Comparison of ENCODE assay signal across 8 cellular contexts in genomic region chr15:89143503-89144162, GRCh38. TPM values are rescaled to one million over a fixed set of nuclear protein-coding genes. Genes with fewer than 3 reads are reported as not detected.
A peak's percentile ranks its signal among the peaks of the same experiment; 100 is the strongest.
DNase-seq lines count a peak whose midpoint lies in the region; ATAC-seq and TF ChIP-seq lines count a peak whose summit lies in the region.

No MANE protein-coding gene starts in this region.

- H3K27ac ChIP-seq in HEK293 (ENCODE audit: extremely low read depth, low read depth, low read length) (no peak overlapping the region), SK-N-SH (ENCODE audit: low read depth in 2 of 2, low read length in 1 of 2) (peak overlapping the region; percentile 77 to 96; a peak in 3 of 4 replicates), right atrium auricular region (peak overlapping the region; percentile 67 to 91), vagina (peak overlapping the region; percentile 53)

- H3K9me2 ChIP-seq in SK-N-SH, result no peaks in the 10 kb centered on the region

- no peak overlapping the region for H3K9ac ChIP-seq in SK-N-SH

- H3K9me3 ChIP-seq in HEK293 (ENCODE audit: control insufficient read depth, insufficient read depth, low read depth, low read length), result no peaks in the 10 kb centered on the region
- no peaks in the 10 kb centered on the region for H3K9me3 ChIP-seq in SK-N-SH
- no peaks in the 10 kb centered on the region for H3K9me3 ChIP-seq in right atrium auricular region
- H3K9me3 ChIP-seq in vagina, result no peaks in the 10 kb centered on the region

- intact Hi-C loops in vagina (cut with DNase I), result no loop called here

- POLR2A ChIA-PET in HEK293 (lab: Yijun Ruan, JAX), result no interaction called here
- POLR2A ChIA-PET in SK-N-SH (lab: Yijun Ruan, JAX), result no interaction called here

- CTCF ChIA-PET in HEK293 (lab: Yijun Ruan, JAX) (interaction anchor here (0.6 to 0.7 kb wide), 3 partner anchors 11 to 158 kb away, joined by 3 read pairs; no protein-coding TSS in a partner anchor), SK-N-SH (lab: Yijun Ruan, JAX) (interaction anchor here (0.7 to 4.7 kb wide), 7 partner anchors 25 to 618 kb away, joined by 3 to 31 read pairs (median 5); no protein-coding TSS in a partner anchor)

- no peak for TF ChIP-seq RAD21 in SK-N-SH (IDR thresholded peaks at IDR 0.05; ENCODE audit: low read length)

- H3F3A ChIP-seq in SK-N-SH (replicated peaks; ENCODE audit: insufficient read depth), result peaks cover 21% of the 10 kb centered on the region

- H3K4me1 ChIP-seq in HEK293 (ENCODE audit: control insufficient read depth, insufficient read depth, low read length) (peaks cover 16% of the 10 kb centered on the region), SK-N-SH (ENCODE audit: control insufficient read depth in 1 of 2, insufficient read depth in 2 of 2, low read depth in 1 of 2, low read length in 1 of 2) (peaks cover 19 to 46% of the 10 kb centered on the region in 2 experiments), right atrium auricular region (peaks cover 0 to 71% of the 10 kb centered on the region in 2 donors), vagina (peaks cover 70% of the 10 kb centered on the region)

- H2AFZ ChIP-seq in SK-N-SH (ENCODE audit: low read depth), result no peak overlapping the region

- no peaks in the 10 kb centered on the region for H3K27me3 ChIP-seq in SK-N-SH (ENCODE audit: insufficient read depth)
- no peaks in the 10 kb centered on the region for H3K27me3 ChIP-seq in right atrium auricular region
- no peaks in the 10 kb centered on the region for H3K27me3 ChIP-seq in vagina

- peak overlapping the region; percentile 57 for H3K4me2 ChIP-seq in SK-N-SH

- H3K79me2 ChIP-seq in SK-N-SH (ENCODE audit: insufficient read depth), result peaks cover 8% of the 10 kb centered on the region; the same call in 1 of the 2 replicates

- TF ChIP-seq EP300 in SK-N-SH (IDR thresholded peaks at IDR 0.05; ENCODE audit: borderline replicate concordance in 1 of 2, low read depth in 1 of 2, low read length in 1 of 2), result peak; percentile 26 to 54

- no peaks in the 10 kb centered on the region; a peak in 1 of 3 replicates for H3K36me3 ChIP-seq in HEK293 (ENCODE audit: control insufficient read depth in 2 of 2, insufficient read depth in 1 of 2, low read length in 2 of 2)
- peaks cover 2 to 15% of the 10 kb centered on the region in 2 experiments for H3K36me3 ChIP-seq in SK-N-SH (replicated peaks in 1 of 2; ENCODE audit: control insufficient read depth in 1 of 2, insufficient read depth in 2 of 2, low read length in 1 of 2)
- peaks cover 15% of the 10 kb centered on the region for H3K36me3 ChIP-seq in right atrium auricular region
- no peaks in the 10 kb centered on the region for H3K36me3 ChIP-seq in vagina

- no peak for ATAC-seq in HG03095 (IDR thresholded peaks at IDR 0.05; ENCODE audit: unreplicated experiment)
- no peak for ATAC-seq in HG02840 (IDR thresholded peaks at IDR 0.05; ENCODE audit: low FRiP score, unreplicated experiment)

- H4K20me1 ChIP-seq in SK-N-SH (ENCODE audit: insufficient read depth), result no peaks in the 10 kb centered on the region; the same call in 1 of the 2 replicates

- TF ChIP-seq CTCF in HEK293 (tag by site-specific recombination; IDR thresholded peaks at IDR 0.05), result no peak
- TF ChIP-seq CTCF in SK-N-SH (IDR thresholded peaks at IDR 0.05), result no peak
- no peak for TF ChIP-seq CTCF in right atrium auricular region (IDR thresholded peaks at IDR 0.05)
- no peak for TF ChIP-seq CTCF in vagina (IDR thresholded peaks at IDR 0.05)

- 16% methylated on average over 6 of the region's 6 CpGs for WGBS in SK-N-SH (ENCODE audit: low lambda C conversion rate)

- peak; percentile 49 for DNase-seq in AG08395 (ENCODE audit: low spot score)
- DNase-seq in SK-N-SH, result peak; percentile 36
- no peak for DNase-seq in right atrium auricular region (ENCODE audit: low spot score)
- DNase-seq in vagina (ENCODE audit: extremely low spot score in 2 of 2), result no peak
- no peak for DNase-seq in effector CD4-positive, alpha-beta T cell

- H3K4me3 ChIP-seq in HEK293 (ENCODE audit: low read depth, low read length) (no peak overlapping the region), SK-N-SH (ENCODE audit: low read depth in 2 of 2, low read length in 1 of 2) (peak overlapping the region in 1 of 2 experiments; percentile 18; a peak in 1 of 4 replicates), right atrium auricular region (no peak overlapping the region), vagina (no peak overlapping the region)

- no peak for TF ChIP-seq POLR2A in vagina (IDR thresholded peaks at IDR 0.05)

TF ChIP-seq in HEK293, 187 proteins besides CTCF, POLR2A, EP300 and RAD21 (continues in another document):
- TF ChIP-seq, protein P1, sequence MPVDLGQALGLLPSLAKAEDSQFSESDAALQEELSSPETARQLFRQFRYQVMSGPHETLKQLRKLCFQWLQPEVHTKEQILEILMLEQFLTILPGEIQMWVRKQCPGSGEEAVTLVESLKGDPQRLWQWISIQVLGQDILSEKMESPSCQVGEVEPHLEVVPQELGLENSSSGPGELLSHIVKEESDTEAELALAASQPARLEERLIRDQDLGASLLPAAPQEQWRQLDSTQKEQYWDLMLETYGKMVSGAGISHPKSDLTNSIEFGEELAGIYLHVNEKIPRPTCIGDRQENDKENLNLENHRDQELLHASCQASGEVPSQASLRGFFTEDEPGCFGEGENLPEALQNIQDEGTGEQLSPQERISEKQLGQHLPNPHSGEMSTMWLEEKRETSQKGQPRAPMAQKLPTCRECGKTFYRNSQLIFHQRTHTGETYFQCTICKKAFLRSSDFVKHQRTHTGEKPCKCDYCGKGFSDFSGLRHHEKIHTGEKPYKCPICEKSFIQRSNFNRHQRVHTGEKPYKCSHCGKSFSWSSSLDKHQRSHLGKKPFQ (tag by site-specific recombination; IDR thresholded peaks at IDR 0.05), result peak; percentile 35; the same call in 1 of the 2 replicates
- no peak for TF ChIP-seq KLF16 (tag by site-specific recombination; IDR thresholded peaks at IDR 0.05)
- TF ChIP-seq ZNF140 (tag by site-specific recombination; IDR thresholded peaks at IDR 0.05), result peak; percentile 24; the same call in 1 of the 2 replicates

TF ChIP-seq in SK-N-SH, 30 proteins besides CTCF, POLR2A, EP300 and RAD21 (continues in another document):
- TF ChIP-seq NFIC (IDR thresholded peaks at IDR 0.05; ENCODE audit: borderline replicate concordance) (peak; percentile 70), FOXJ3 (CRISPR knock-in tag; IDR thresholded peaks at IDR 0.05) (no peak), GABPA (IDR thresholded peaks at IDR 0.05; ENCODE audit: low read depth) (no peak), MAX (IDR thresholded peaks at IDR 0.05; ENCODE audit: low read depth) (no peak), CHD2 (IDR thresholded peaks at IDR 0.05; ENCODE audit: low read length, partially characterized antibody) (peak; percentile 28), SMC3 (IDR thresholded peaks at IDR 0.05; ENCODE audit: low read depth, low read length) (no peak), TEAD4 (IDR thresholded peaks at IDR 0.05; ENCODE audit: borderline replicate concordance, insufficient read depth) (peak; percentile 72; the same call in 1 of the 2 replicates), POLR2AphosphoS5 (IDR thresholded peaks at IDR 0.05; ENCODE audit: low read depth, low read length) (no peak), NRF1 (IDR thresholded peaks at IDR 0.05; ENCODE audit: low read depth, low read length) (no peak), RCOR1 (IDR thresholded peaks at IDR 0.05; ENCODE audit: low read length) (peak; percentile 92), YY1 (IDR thresholded peaks at IDR 0.05; ENCODE audit: low read depth) (no peak), JUND (IDR thresholded peaks at IDR 0.05) (peak; percentile 70; the same call in 1 of the 2 replicates), MEF2A (IDR thresholded peaks at IDR 0.05; ENCODE audit: borderline replicate concordance, low read depth) (peak; percentile 87), ELF1 (IDR thresholded peaks at IDR 0.05) (no peak), TAF1 (IDR thresholded peaks at IDR 0.05; ENCODE audit: borderline replicate concordance, low read depth, low read length) (no peak), RFX5 (IDR thresholded peaks at IDR 0.05; ENCODE audit: low read length) (no peak), SIN3A (IDR thresholded peaks at IDR 0.05; ENCODE audit: borderline replicate concordance, low read depth, low read length) (peak; percentile 16; the same call in 1 of the 2 replicates), EZH2phosphoT487 (IDR thresholded peaks at IDR 0.05; ENCODE audit: borderline replicate concordance, low read depth) (no peak), FOXM1 (IDR thresholded peaks at IDR 0.05; ENCODE audit: low read depth) (no peak), FOSL2 (IDR thresholded peaks at IDR 0.05; ENCODE audit: borderline replicate concordance, low read depth) (peak; percentile 58; the same call in 1 of the 2 replicates), MXI1 (IDR thresholded peaks at IDR 0.05; ENCODE audit: low read depth, low read length) (no peak)
- TF ChIP-seq, protein P2, sequence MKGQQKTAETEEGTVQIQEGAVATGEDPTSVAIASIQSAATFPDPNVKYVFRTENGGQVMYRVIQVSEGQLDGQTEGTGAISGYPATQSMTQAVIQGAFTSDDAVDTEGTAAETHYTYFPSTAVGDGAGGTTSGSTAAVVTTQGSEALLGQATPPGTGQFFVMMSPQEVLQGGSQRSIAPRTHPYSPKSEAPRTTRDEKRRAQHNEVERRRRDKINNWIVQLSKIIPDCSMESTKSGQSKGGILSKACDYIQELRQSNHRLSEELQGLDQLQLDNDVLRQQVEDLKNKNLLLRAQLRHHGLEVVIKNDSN (IDR thresholded peaks at IDR 0.05; ENCODE audit: borderline replicate concordance, low read depth), result no peak
- TF ChIP-seq, protein P3, sequence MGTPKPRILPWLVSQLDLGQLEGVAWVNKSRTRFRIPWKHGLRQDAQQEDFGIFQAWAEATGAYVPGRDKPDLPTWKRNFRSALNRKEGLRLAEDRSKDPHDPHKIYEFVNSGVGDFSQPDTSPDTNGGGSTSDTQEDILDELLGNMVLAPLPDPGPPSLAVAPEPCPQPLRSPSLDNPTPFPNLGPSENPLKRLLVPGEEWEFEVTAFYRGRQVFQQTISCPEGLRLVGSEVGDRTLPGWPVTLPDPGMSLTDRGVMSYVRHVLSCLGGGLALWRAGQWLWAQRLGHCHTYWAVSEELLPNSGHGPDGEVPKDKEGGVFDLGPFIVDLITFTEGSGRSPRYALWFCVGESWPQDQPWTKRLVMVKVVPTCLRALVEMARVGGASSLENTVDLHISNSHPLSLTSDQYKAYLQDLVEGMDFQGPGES (IDR thresholded peaks at IDR 0.05; ENCODE audit: low read depth, low read length), result no peak

RNA-seq across cellular contexts. Expression of gene ABHD2, which starts 55.4 kb away (rescaled TPM):
- polyA plus RNA-seq in SK-N-SH (2012; rRNA removed), result 19.2 and 25.7 TPM in 2 replicates
- 12.3 and 17.4 TPM in 2 replicates for polyA plus RNA-seq in SK-N-SH (2012; cell fraction: cytosol; rRNA removed)
- 15.6 and 19.9 TPM in 2 replicates for polyA plus RNA-seq in SK-N-SH (2012; cell fraction: nucleus; rRNA removed)
- total RNA-seq in right atrium auricular region (100 to 1,000 TPM; 115 to 118 TPM), vagina (33.6 TPM)

Comparison
In these comparisons a context has a peak if more than half of its experiments do, and no peak if none do; other contexts are left out.
1. DNase-seq: peak in AG08395 (single experiment) and SK-N-SH (single experiment); none in right atrium auricular region (single experiment), vagina (0 of 2) and effector CD4-positive, alpha-beta T cell (single experiment).